ENCODE assay signal across 8 cellular contexts in genomic region chr3:73502609-73503560, GRCh38.
DNase-seq lines count a peak whose midpoint lies in the region; ATAC-seq and TF ChIP-seq lines count a peak whose summit lies in the region.

No MANE protein-coding gene starts in this region.

- H3K4me3 ChIP-seq in Karpas-422 (ENCODE audit: low read length) (no peak overlapping the region), MG63 (no peak overlapping the region)

- no peaks in the 10 kb centered on the region for H3K79me2 ChIP-seq in Karpas-422 (ENCODE audit: low read length)

- DNase-seq in GM10266 (ENCODE audit: extremely low spot score), result peak; percentile 65
- DNase-seq in Karpas-422, result peak; percentile 90
- peak; percentile 84 for DNase-seq in SHP77 treated with DMSO at 0.1 percent for 48 hours (lab: John Stamatoyannopoulos, UW)
- DNase-seq in amniotic epithelial cell (ENCODE audit: low read depth), result peak; percentile 93
- DNase-seq in left ventricle myocardium superior, result peak; percentile 63
- DNase-seq in renal cortical epithelial cell (ENCODE audit: low read depth), result peak; percentile 63
- no peak for DNase-seq in MG63

- no peak overlapping the region for H3K27ac ChIP-seq in Karpas-422 (ENCODE audit: low read length)

- H3K9me3 ChIP-seq in Karpas-422 (ENCODE audit: low read length) (no peaks in the 10 kb centered on the region), MG63 (no peaks in the 10 kb centered on the region)

- H3K36me3 ChIP-seq in Karpas-422 (ENCODE audit: insufficient read depth, low read length) (no peaks in the 10 kb centered on the region), MG63 (no peaks in the 10 kb centered on the region)

- H3K4me2 ChIP-seq in Karpas-422 (ENCODE audit: low read depth, low read length, poor library complexity, severe bottlenecking), result peak overlapping the region; percentile 30

- H3K9ac ChIP-seq in Karpas-422 (ENCODE audit: low read length), result no peak overlapping the region

- no peaks in the 10 kb centered on the region for H3K27me3 ChIP-seq in Karpas-422 (ENCODE audit: low read length)
- H3K27me3 ChIP-seq in MG63, result no peaks in the 10 kb centered on the region

- peak; percentile 71 for ATAC-seq in GM21825 (IDR thresholded peaks at IDR 0.05; ENCODE audit: unreplicated experiment)
- ATAC-seq in left ventricle myocardium superior, result peak; percentile 48

- H4K20me1 ChIP-seq in Karpas-422 (ENCODE audit: insufficient read depth, low read depth, low read length), result no peaks in the 10 kb centered on the region

- no peak overlapping the region for H2AFZ ChIP-seq in Karpas-422 (ENCODE audit: low read length)

- no peaks in the 10 kb centered on the region for H3K9me2 ChIP-seq in Karpas-422 (replicated peaks; ENCODE audit: insufficient read depth, low read length)

- peaks cover 12% of the 10 kb centered on the region for H3K4me1 ChIP-seq in Karpas-422 (ENCODE audit: low read length)

- TF ChIP-seq CTCF in GM10266 (IDR thresholded peaks at IDR 0.05; ENCODE audit: control insufficient read depth, insufficient read depth, low read depth, missing control alignments), result peak; percentile 93

- intact Hi-C loops in left ventricle myocardium superior (cut with micrococcal nuclease), result loop anchor here (5.0 to 10.0 kb wide), 2 partner anchors 342 to 401 kb away; no protein-coding TSS in a partner anchor
